Comparison of ENCODE assay signal across 22 cellular contexts in genomic region chr20:59387891-59388290, GRCh38.
A peak's percentile ranks its signal among the peaks of the same experiment; 100 is the strongest.
DNase-seq lines count a peak whose midpoint lies in the region; FAIRE-seq and TF ChIP-seq lines count a peak whose summit lies in the region.
"Had no signal": no experiment of that assay in that cellular context is flagged by ENCODE, and none has a peak within 500 bp of the region (broad histone marks: within the 10 kb centered on the region; RNA-seq: fewer than 3 reads in every experiment).

No MANE protein-coding gene starts in this region.

- H3K27ac ChIP-seq in BLaER1 (no peak overlapping the region), esophagus (ENCODE audit: low read depth in 2 of 2, low read length in 1 of 2) (peak overlapping the region; percentile 65 to 81), esophagus squamous epithelium (peak overlapping the region in 3 of 4 donors; percentile 80 to 87 (median 85))
- H3K27ac ChIP-seq: 22Rv1, A549, C4-2B had no signal

- intact Hi-C loops in esophagus squamous epithelium (cut with DNase I) = no loop called here

- H3K9me3 ChIP-seq in BLaER1 = no peaks in the 10 kb centered on the region
- H3K9me3 ChIP-seq in esophagus (ENCODE audit: control insufficient read depth in 2 of 2, insufficient read depth in 1 of 2, low read depth in 1 of 2, low read length in 1 of 2) = peaks cover 0 to 3% of the 10 kb centered on the region in 2 donors
- no peaks in the 10 kb centered on the region for H3K9me3 ChIP-seq in esophagus squamous epithelium
- H3K9me3 ChIP-seq: A549, Caco-2 had no signal

- H3K4me3 Mint-ChIP-seq in type B pancreatic cell = no peak overlapping the region
- H3K4me3 Mint-ChIP-seq in chondrocyte (ENCODE audit: unreplicated experiment) = no peak overlapping the region
- H3K4me3 Mint-ChIP-seq: B cell; CD4-positive, alpha-beta T cell; CD8-positive, alpha-beta T cell had no signal

- 57 to 61% methylated on average over 3 of the region's 3 CpGs for WGBS in esophagus, 2 donors
- 36 to 43% methylated on average over 3 of the region's 3 CpGs for WGBS in esophagus squamous epithelium, 2 donors

- H3K9me3 Mint-ChIP-seq in type B pancreatic cell = no peaks in the 10 kb centered on the region
- H3K9me3 Mint-ChIP-seq in chondrocyte (ENCODE audit: low read depth) = peaks cover 2% of the 10 kb centered on the region
- H3K9me3 Mint-ChIP-seq: CD4-positive, alpha-beta T cell; CD8-positive, alpha-beta T cell had no signal

- H3K4me1 Mint-ChIP-seq in type B pancreatic cell (ENCODE audit: unreplicated experiment) (peaks cover 12% of the 10 kb centered on the region), chondrocyte (ENCODE audit: low read depth) (peaks cover 25% of the 10 kb centered on the region)
- H3K4me1 Mint-ChIP-seq: B cell had no signal

- DNase-seq in esophagus squamous epithelium (lab: John Stamatoyannopoulos, UW) (no peak), type B pancreatic cell (ENCODE audit: extremely low spot score, unreplicated experiment) (no peak), GM19239 (ENCODE audit: insufficient read length, low spot score) (no peak), chondrocyte (ENCODE audit: low spot score) (no peak), NCI-H146 treated with DMSO at 0.1 percent for 48 hours (lab: John Stamatoyannopoulos, UW; ENCODE audit: unreplicated experiment) (no peak)
- DNase-seq: AML-193; Caco-2; Calu3; CD4-positive, alpha-beta T cell; CD8-positive, alpha-beta T cell; DMS79 treated with DMSO at 0.1 percent for 48 hours; GF-D8 had no signal

- H3K27me3 ChIP-seq in BLaER1 (no peaks in the 10 kb centered on the region), esophagus (ENCODE audit: control insufficient read depth in 1 of 2, insufficient read depth in 2 of 2, low read length in 2 of 2) (no peaks in the 10 kb centered on the region), esophagus squamous epithelium (peaks cover 0 to 51% (median 0%) of the 10 kb centered on the region in 4 donors)

- H4K20me1 ChIP-seq in BLaER1 = no peaks in the 10 kb centered on the region

- no peaks in the 10 kb centered on the region for H3K36me3 ChIP-seq in BLaER1
- no peaks in the 10 kb centered on the region for H3K36me3 ChIP-seq in esophagus (ENCODE audit: control insufficient read depth in 2 of 2, insufficient read depth in 2 of 2, low read length in 1 of 2)
- no peaks in the 10 kb centered on the region for H3K36me3 ChIP-seq in esophagus squamous epithelium

- no peak for TF ChIP-seq CTCF in esophagus squamous epithelium (IDR thresholded peaks at IDR 0.05)
- no peak for TF ChIP-seq CTCF in type B pancreatic cell (conservative IDR thresholded peaks at IDR 0.05)
- TF ChIP-seq CTCF in chondrocyte (IDR thresholded peaks at IDR 0.05) = no peak

- H3K9ac ChIP-seq in BLaER1 = no peak overlapping the region

- no peak for FAIRE-seq in GM19239 (lab: Jason Lieb, UNC)
- FAIRE-seq: A549, D721Med, G401.6, GM12891, GM18507 had no signal

- no peak for TF ChIP-seq POLR2A in esophagus squamous epithelium (IDR thresholded peaks at IDR 0.05)

- H3K27me3 Mint-ChIP-seq in type B pancreatic cell = peaks cover 3% of the 10 kb centered on the region
- no peaks in the 10 kb centered on the region for H3K27me3 Mint-ChIP-seq in chondrocyte (ENCODE audit: low read depth)
- H3K27me3 Mint-ChIP-seq: CD4-positive, alpha-beta T cell had no signal

- no peaks in the 10 kb centered on the region for H3K36me3 Mint-ChIP-seq in type B pancreatic cell
- no peaks in the 10 kb centered on the region for H3K36me3 Mint-ChIP-seq in chondrocyte (ENCODE audit: low read depth)
- H3K36me3 Mint-ChIP-seq: CD8-positive, alpha-beta T cell had no signal

- H3K27ac Mint-ChIP-seq in type B pancreatic cell = peak overlapping the region; percentile 22
- no peak overlapping the region for H3K27ac Mint-ChIP-seq in chondrocyte (ENCODE audit: unreplicated experiment)
- H3K27ac Mint-ChIP-seq: B cell; CD4-positive, alpha-beta T cell; CD8-positive, alpha-beta T cell had no signal

- no peak overlapping the region for H3K4me3 ChIP-seq in BLaER1
- no peak overlapping the region for H3K4me3 ChIP-seq in esophagus (ENCODE audit: low read depth in 1 of 2, low read length in 2 of 2)
- H3K4me3 ChIP-seq in esophagus squamous epithelium = no peak overlapping the region
- H3K4me3 ChIP-seq: A549 had no signal

- H3K4me1 ChIP-seq in BLaER1 (peaks cover 54% of the 10 kb centered on the region), esophagus (ENCODE audit: control insufficient read depth in 2 of 2, insufficient read depth in 2 of 2, low read length in 1 of 2) (peaks cover 0 to 13% of the 10 kb centered on the region in 2 donors), esophagus squamous epithelium (peaks cover 0 to 63% (median 22%) of the 10 kb centered on the region in 3 donors)
- H3K4me1 ChIP-seq: A549 had no signal

- H3K4me2 ChIP-seq in BLaER1 = peak overlapping the region; percentile 84
- H3K4me2 ChIP-seq: A549 had no signal
